ENCODE assay signal across 23 cellular contexts in the genomic region with DNA sequence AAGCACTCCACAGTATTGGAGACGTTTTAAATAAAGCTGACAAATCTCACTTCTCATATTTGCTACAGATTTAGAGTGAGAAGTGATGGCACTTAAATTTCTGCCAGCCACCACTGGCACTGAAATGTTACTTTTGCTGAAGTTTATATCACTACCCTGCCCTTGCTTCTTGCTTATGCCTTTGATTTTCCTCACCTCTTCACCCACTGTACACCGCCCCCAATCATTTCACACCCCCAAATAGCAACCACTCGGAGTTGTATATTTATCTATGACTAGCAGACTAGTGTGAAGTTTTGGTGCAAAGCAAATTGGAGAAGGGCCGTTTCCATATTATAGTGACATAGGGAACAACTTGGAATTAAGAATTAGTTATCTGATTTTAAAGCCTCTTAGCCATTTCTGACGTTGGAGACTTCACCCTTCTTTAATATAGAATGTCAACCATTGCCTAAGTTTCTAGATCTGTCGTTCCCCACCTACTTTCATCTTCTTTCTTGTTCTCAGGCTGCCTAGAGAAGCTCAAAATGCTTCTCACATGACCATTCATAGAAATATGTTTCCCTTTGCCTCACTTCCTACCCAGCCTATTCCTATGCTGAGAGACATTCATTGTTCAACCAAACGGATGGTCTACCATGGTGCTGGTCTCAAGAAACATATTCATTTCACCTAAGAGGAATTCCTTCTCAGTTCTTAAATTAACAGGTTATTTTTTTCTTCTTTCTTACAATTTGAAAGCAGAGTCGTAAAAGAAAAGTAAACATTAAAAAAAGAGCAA. TPM values are rescaled to one million over a fixed set of nuclear protein-coding genes. Genes with fewer than 3 reads are reported as not detected.
DNase-seq lines count a peak whose midpoint lies in the region; ATAC-seq, FAIRE-seq and TF ChIP-seq lines count a peak whose summit lies in the region.
"Had no signal": no experiment of that assay in that cellular context is flagged by ENCODE, and none has a peak within 500 bp of the region (broad histone marks: within the 10 kb centered on the region; RNA-seq: fewer than 3 reads in every experiment).

No MANE protein-coding gene starts in this region.

- no peak for FAIRE-seq in K562 (lab: Jason Lieb, UNC)
- FAIRE-seq: GM12891 had no signal

- intact Hi-C loops in K562 (cut with micrococcal nuclease) = no loop called here

- H3K36me3 ChIP-seq in GM23338 (ENCODE audit: insufficient read depth) (no peaks in the 10 kb centered on the region), K562 (ENCODE audit: control insufficient read depth, insufficient read depth, low read length) (no peaks in the 10 kb centered on the region), neural progenitor cell (no peaks in the 10 kb centered on the region)
- H3K36me3 ChIP-seq: BLaER1 treated with 17β-estradiol and CSF1 and Interleukin-3, amounts not matched to agents 10 nM and 100 nM had no signal

- no peak for TF ChIP-seq POLR2A in K562 (conservative IDR thresholded peaks at IDR 0.05)

- H3K4me3 Mint-ChIP-seq in GM23338 (no peak overlapping the region), neural progenitor cell (no peak overlapping the region)
- H3K4me3 Mint-ChIP-seq: CD4-positive, alpha-beta memory T cell had no signal

- H3K4me2 ChIP-seq in GM23338 = no peak overlapping the region
- H3K4me2 ChIP-seq in K562 (ENCODE audit: insufficient read depth, low read length) = no peak overlapping the region; the same call in 1 of the 2 replicates
- H3K4me2 ChIP-seq in neural progenitor cell = no peak overlapping the region

- CTCF ChIA-PET in K562 (lab: Yijun Ruan, JAX; ENCODE audit: low intra/inter-chr PET ratio) = interaction anchor here (0.6 kb wide), 1 partner anchor 50 kb away, joined by 3 read pairs; no protein-coding TSS in a partner anchor

- no peaks in the 10 kb centered on the region for H3K9me2 ChIP-seq in GM23338 (ENCODE audit: insufficient read depth)

- no peak for ATAC-seq in GM23338
- peak; percentile 31; the same call in 1 of the 3 replicates for ATAC-seq in K562
- no peak for ATAC-seq in GM21381 (IDR thresholded peaks at IDR 0.05; ENCODE audit: unreplicated experiment)
- ATAC-seq: HCT116, SK-N-SH treated with all-trans-retinoic acid at 6 μM for 48 hours had no signal

- H3K79me2 ChIP-seq in GM23338 (replicated peaks; ENCODE audit: insufficient read depth) (no peaks in the 10 kb centered on the region), K562 (ENCODE audit: control insufficient read depth, insufficient read depth, low read length) (no peaks in the 10 kb centered on the region), neural progenitor cell (ENCODE audit: low read depth) (no peaks in the 10 kb centered on the region)

- H3K9ac ChIP-seq in K562 (ENCODE audit: insufficient read depth in 1 of 2, low read depth in 2 of 2, low read length in 2 of 2) (no peak overlapping the region), neural progenitor cell (no peak overlapping the region)
- H3K9ac ChIP-seq: BLaER1 treated with 17β-estradiol and CSF1 and Interleukin-3, amounts not matched to agents 10 nM and 100 nM; GM23248 had no signal

- H3K27me3 Mint-ChIP-seq in GM23338 (ENCODE audit: insufficient read depth, low read depth, poor library complexity) (no peaks in the 10 kb centered on the region), neural progenitor cell (ENCODE audit: insufficient read depth, low read depth) (peaks cover 4% of the 10 kb centered on the region)
- H3K27me3 Mint-ChIP-seq: CD4-positive, alpha-beta memory T cell had no signal

- no peaks in the 10 kb centered on the region for H4K20me1 ChIP-seq in GM23338 (replicated peaks; ENCODE audit: insufficient read depth)
- no peaks in the 10 kb centered on the region for H4K20me1 ChIP-seq in K562 (replicated peaks; ENCODE audit: control insufficient read depth, insufficient read depth, low read length)
- no peaks in the 10 kb centered on the region for H4K20me1 ChIP-seq in neural progenitor cell (ENCODE audit: low read depth)
- H4K20me1 ChIP-seq: BLaER1 treated with 17β-estradiol and CSF1 and Interleukin-3, amounts not matched to agents 10 nM and 100 nM had no signal

- no peak for TF ChIP-seq EP300 in K562 (IDR thresholded peaks at IDR 0.05; ENCODE audit: low read length)

- H2AFZ ChIP-seq in GM23338 (0 out of 2 replicates have a peak overlapping the region, but pooled peaks have one; percentile 33), K562 (ENCODE audit: low read depth, low read length) (peak overlapping the region; percentile 71), neural progenitor cell (replicated peaks) (peak overlapping the region; percentile 42)
- H2AFZ ChIP-seq: GM23248 had no signal

- TF ChIP-seq CTCF in 22Rv1 (IDR thresholded peaks at IDR 0.05) (no peak), GM23338 (conservative IDR thresholded peaks at IDR 0.05; ENCODE audit: low read depth in 2 of 2) (no peak), K562 (IDR thresholded peaks at IDR 0.05 in 2 of 3, conservative IDR thresholded peaks at IDR 0.05 in 1 of 3; ENCODE audit: insufficient read depth in 2 of 3, low read depth in 1 of 3, low read length in 3 of 3) (no peak), neural progenitor cell (IDR thresholded peaks at IDR 0.05) (no peak)

- no peaks in the 10 kb centered on the region for H3F3A ChIP-seq in GM23338 (replicated peaks; ENCODE audit: low read depth)
- no peaks in the 10 kb centered on the region for H3F3A ChIP-seq in neural progenitor cell (ENCODE audit: low read depth)

- 30% methylated on average over 8 of the region's 8 CpGs for WGBS in K562 (ENCODE audit: insufficient coverage, low coverage, missing lambda C conversion rate)

- H3K27ac Mint-ChIP-seq in GM23338 = no peak overlapping the region
- no peak overlapping the region for H3K27ac Mint-ChIP-seq in neural progenitor cell
- H3K27ac Mint-ChIP-seq: CD4-positive, alpha-beta memory T cell had no signal

- H3K27me3 ChIP-seq in GM23338 (ENCODE audit: insufficient read depth) (no peaks in the 10 kb centered on the region), K562 (ENCODE audit: control insufficient read depth in 2 of 2, insufficient read depth in 2 of 2, low read length in 2 of 2) (no peaks in the 10 kb centered on the region), neural progenitor cell (no peaks in the 10 kb centered on the region)
- H3K27me3 ChIP-seq: BLaER1 treated with 17β-estradiol and CSF1 and Interleukin-3, amounts not matched to agents 10 nM and 100 nM had no signal

- no peaks in the 10 kb centered on the region for H3K9me1 ChIP-seq in K562 (ENCODE audit: control insufficient read depth, insufficient read depth, low read length)

- no TSS peak for BruUV-seq in K562 (replicated peaks; lab: Mats Ljungman, UMichigan)

- H3K4me3 ChIP-seq in GM23338 (no peak overlapping the region), K562 (no peak overlapping the region), neural progenitor cell (no peak overlapping the region)
- H3K4me3 ChIP-seq: BLaER1 treated with 17β-estradiol and CSF1 and Interleukin-3, amounts not matched to agents 10 nM and 100 nM; GM23248 had no signal

- 0 out of 2 replicates have a peak, but pooled peaks cover 3% of the 10 kb centered on the region for H3K4me1 ChIP-seq in GM23338 (ENCODE audit: insufficient read depth)
- peaks cover 0 to 15% of the 10 kb centered on the region in 2 experiments; a peak in 3 of 5 replicates for H3K4me1 ChIP-seq in K562 (replicated peaks in 1 of 2; ENCODE audit: control insufficient read depth in 2 of 2, insufficient read depth in 2 of 2, low read length in 2 of 2)
- H3K4me1 ChIP-seq in neural progenitor cell = no peaks in the 10 kb centered on the region

- H3K36me3 Mint-ChIP-seq in GM23338 (ENCODE audit: low read depth) (no peaks in the 10 kb centered on the region), neural progenitor cell (no peaks in the 10 kb centered on the region)
- H3K36me3 Mint-ChIP-seq: CD4-positive, alpha-beta memory T cell had no signal

- H3K9me3 ChIP-seq in K562 (replicated peaks; ENCODE audit: control insufficient read depth, insufficient read depth, low read depth, low read length) = no peaks in the 10 kb centered on the region
- no peaks in the 10 kb centered on the region for H3K9me3 ChIP-seq in neural progenitor cell (ENCODE audit: low read depth)
- H3K9me3 ChIP-seq: BLaER1 treated with 17β-estradiol and CSF1 and Interleukin-3, amounts not matched to agents 10 nM and 100 nM; Caco-2 had no signal

- POLR2A ChIA-PET in K562 (lab: Yijun Ruan, JAX) = interaction anchor here (0.9 kb wide), 1 partner anchor 19 kb away, joined by 3 read pairs; no protein-coding TSS in a partner anchor

- DNase-seq in GM23338 (ENCODE audit: low spot score) = no peak
- DNase-seq in K562 (ENCODE audit: extremely low read depth in 1 of 4, low spot score in 3 of 4) = no peak
- no peak for DNase-seq in neural progenitor cell (ENCODE audit: low spot score)
- DNase-seq in HuH-7 (ENCODE audit: low spot score) = no peak
- no peak for DNase-seq in central memory CD4-positive, alpha-beta T cell
- DNase-seq: Caco-2; CD4-positive, alpha-beta memory T cell; DMS153; GM23248; KBM-7; NCI-H1092 treated with DMSO at 0.1 percent for 48 hours; NCI-H146; NCI-H2029; NCI-H2227 treated with DMSO at 0.1 percent for 48 hours; NCI-H510A; SIG-M5 had no signal

- no peak for TF ChIP-seq RAD21 in K562 (CRISPR knock-in tag; conservative IDR thresholded peaks at IDR 0.05 in 1 of 2, IDR thresholded peaks at IDR 0.05 in 1 of 2)

- in situ Hi-C loops in K562 (cut with MboI) = no loop called here

- 0 out of 2 replicates have a peak overlapping the region, but pooled peaks have one; percentile 12 for H3K27ac ChIP-seq in 22Rv1
- no peak overlapping the region for H3K27ac ChIP-seq in GM23338 (ENCODE audit: low read depth)
- no peak overlapping the region for H3K27ac ChIP-seq in K562 (ENCODE audit: extremely low read depth, low read depth, low read length)
- no peak overlapping the region for H3K27ac ChIP-seq in neural progenitor cell
- H3K27ac ChIP-seq: BLaER1 treated with 17β-estradiol and CSF1 and Interleukin-3, amounts not matched to agents 10 nM and 100 nM; GM23248; RWPE1 had no signal

- H3K9me3 Mint-ChIP-seq in GM23338 (no peaks in the 10 kb centered on the region), neural progenitor cell (peaks cover 8% of the 10 kb centered on the region)

- H3K4me1 Mint-ChIP-seq in GM23338 (peaks cover 18% of the 10 kb centered on the region), neural progenitor cell (peaks cover 8% of the 10 kb centered on the region)
- H3K4me1 Mint-ChIP-seq: CD4-positive, alpha-beta memory T cell had no signal

RNA-seq across cellular contexts. Expression of a gene that starts 20.1 kb away (rescaled TPM):
- total RNA-seq in GM23338 (2014; rRNA removed; shearing (Covaris generic)) = 32.2 and 33.9 TPM in 2 replicates
- polyA plus RNA-seq in GM23338 (2016; fragmentation: Nextera tagmentation; extraction: Ambion mirVana) = 8.3 and 10.0 TPM in 2 replicates
- total RNA-seq in K562 (2011; cell fraction: chromatin; rRNA removed; ENCODE audit: low replicate concordance) = 27.5 and 76.5 TPM in 2 replicates
- 16.5 and 25.1 TPM in 2 replicates for total RNA-seq in K562 (2011; cell fraction: nucleolus; rRNA removed)
- 48.4 and 73.4 TPM in 2 replicates for total RNA-seq in K562 (2011; cell fraction: nucleoplasm; rRNA removed)
- total RNA-seq in K562 (2014; rRNA removed) = 13.0 and 13.1 TPM in 2 replicates
- total RNA-seq in K562 (2014; rRNA removed; fragmentation: Illumina TruSeq; extraction: Trizol) = 26.1 and 37.6 TPM in 2 replicates
- 3.5 and 4.5 TPM in 2 replicates for total RNA-seq in K562 (2015; rRNA removed; fragmentation: Illumina TruSeq; extraction: Trizol)
- 13.1 and 15.4 TPM in 2 replicates for total RNA-seq in K562 (2021)
- 13.9 and 18.6 TPM in 2 replicates for polyA plus RNA-seq in K562 (2011; rRNA removed)
- polyA plus RNA-seq in K562 (2011; cell fraction: cytosol; rRNA removed) = 2.3 and 9.1 TPM in 2 replicates
- polyA plus RNA-seq in K562 (2011; cell fraction: nucleus; rRNA removed) = 9.7 and 19.0 TPM in 2 replicates
- 4.8 and 19.7 TPM in 2 replicates for polyA plus RNA-seq in K562 (2012)
- polyA plus RNA-seq in K562 (2014; fragmentation: Illumina TruSeq; extraction: Trizol) = 16.4 and 16.5 TPM in 2 replicates
- 1 to 10 TPM; 4.7 to 9.1 TPM for polyA plus RNA-seq in K562 (2014; fragmentation: Nextera tagmentation; extraction: Ambion mirVana)
- polyA plus RNA-seq in K562 (2014; rRNA removed) = 11.5 and 13.5 TPM in 2 replicates
- 25.7 and 42.3 TPM in 2 replicates for polyA minus RNA-seq in K562 (2011; rRNA and poly(A)+ RNA removed)
- polyA minus RNA-seq in K562 (2011; cell fraction: cytosol; rRNA and poly(A)+ RNA removed) = 11.0 and 17.2 TPM in 2 replicates
- polyA minus RNA-seq in K562 (2011; cell fraction: nucleus; rRNA and poly(A)+ RNA removed) = 18.3 and 53.0 TPM in 2 replicates
- 7.0 and 9.6 TPM in 2 replicates for total RNA-seq in neural progenitor cell (ENCODE audit: low replicate concordance)
- polyA plus RNA-seq: CD4-positive, alpha-beta memory T cell had no signal
